In genomic region chr19:53102186-53102585, GRCh38 we compare ENCODE assay signal across 8 cellular contexts. TPM values are rescaled to one million over a fixed set of nuclear protein-coding genes. Genes with fewer than 3 reads are reported as not detected.
DNase-seq lines count a peak whose midpoint lies in the region; ATAC-seq and TF ChIP-seq lines count a peak whose summit lies in the region.

No MANE protein-coding gene starts in this region.

- ATAC-seq in HG03565 (IDR thresholded peaks at IDR 0.05; ENCODE audit: unreplicated experiment) (no peak), GM21381 (IDR thresholded peaks at IDR 0.05; ENCODE audit: unreplicated experiment) (no peak), HG02970 (IDR thresholded peaks at IDR 0.05; ENCODE audit: low FRiP score, unreplicated experiment) (no peak)

- H3K27me3 ChIP-seq in mesenchymal stem cell (ENCODE audit: control insufficient read depth in 1 of 2, insufficient read depth in 1 of 2, low read length in 2 of 2): no peaks in the 10 kb centered on the region

- H3K9ac ChIP-seq in mesenchymal stem cell (ENCODE audit: low read length): peak overlapping the region; percentile 100

- H3K18ac ChIP-seq in mesenchymal stem cell (ENCODE audit: low read depth in 1 of 2, low read length in 2 of 2): peak overlapping the region; percentile 18 to 50

- CTCF ChIA-PET in AG04449 (lab: Yijun Ruan, JAX): interaction anchor here (1.3 kb wide), 2 partner anchors 11 to 139 kb away, joined by 4 to 6 read pairs; partner anchors contain the start of gene ZNF816

- TF ChIP-seq CTCF in AG04449 (IDR thresholded peaks at IDR 0.05; ENCODE audit: insufficient read depth, low read length, missing control alignments) (no peak), HFF-Myc (IDR thresholded peaks at IDR 0.05; ENCODE audit: low read depth, low read length, missing control alignments) (no peak), astrocyte of the cerebellum (IDR thresholded peaks at IDR 0.05; ENCODE audit: low read depth, low read length, missing control alignments) (no peak)

- H2BK12ac ChIP-seq in mesenchymal stem cell (ENCODE audit: low read length in 2 of 2): peak overlapping the region in 1 of 2 experiments; percentile 47

- H2BK120ac ChIP-seq in mesenchymal stem cell (ENCODE audit: low read depth, low read length): no peak overlapping the region

- H3K14ac ChIP-seq in mesenchymal stem cell (ENCODE audit: low read length in 2 of 2): peak overlapping the region in 1 of 2 experiments; percentile 44

- POLR2A ChIA-PET in AG04449 (lab: Yijun Ruan, JAX): no interaction called here

- H3K4me3 ChIP-seq in AG04449 (ENCODE audit: low read depth, low read length) (peak overlapping the region; percentile 92), HFF-Myc (replicated peaks; ENCODE audit: low read depth, low read length) (peak overlapping the region; percentile 75), astrocyte of the cerebellum (ENCODE audit: low read depth, low read length) (peak overlapping the region; percentile 93), mesenchymal stem cell (ENCODE audit: insufficient read depth in 1 of 2, low read depth in 1 of 2, low read length in 2 of 2) (peak overlapping the region; percentile 32 to 97)

- H2AFZ ChIP-seq in mesenchymal stem cell (ENCODE audit: low read depth, low read length): no peak overlapping the region

- H4K8ac ChIP-seq in mesenchymal stem cell (ENCODE audit: low read length): no peak overlapping the region

- no peak overlapping the region for H2BK5ac ChIP-seq in mesenchymal stem cell (ENCODE audit: low read depth, low read length, poor library complexity, severe bottlenecking)

- H3K9me3 ChIP-seq in mesenchymal stem cell (ENCODE audit: control insufficient read depth, low read length): no peaks in the 10 kb centered on the region

- in situ Hi-C loops in astrocyte of the cerebellum (cut with HindIII; ENCODE audit: low sequenced_read_pairs): no loop called here

- DNase-seq in AG04449 (ENCODE audit: low read depth, low spot score) (no peak), HFF-Myc (ENCODE audit: extremely low read depth, low read depth) (no peak), astrocyte of the cerebellum (ENCODE audit: low read depth) (no peak), mesenchymal stem cell (no peak), T1000 (lab: John Stamatoyannopoulos, UW) (no peak)

- peaks cover 26% of the 10 kb centered on the region for H3K79me1 ChIP-seq in mesenchymal stem cell (replicated peaks; ENCODE audit: low read length, poor library complexity, severe bottlenecking)

- H2AK5ac ChIP-seq in mesenchymal stem cell (ENCODE audit: low read length, severe bottlenecking): peak overlapping the region; percentile 85

- H2BK15ac ChIP-seq in mesenchymal stem cell (ENCODE audit: low read depth, poor library complexity, severe bottlenecking): no peak overlapping the region

- H3K27ac ChIP-seq in mesenchymal stem cell (ENCODE audit: low read length, poor library complexity, severe bottlenecking): no peak overlapping the region

- peak overlapping the region in 1 of 2 experiments; percentile 67 for H3K23ac ChIP-seq in mesenchymal stem cell (ENCODE audit: low read length in 2 of 2)

- peaks cover 18 to 22% of the 10 kb centered on the region in 2 experiments for H3K36me3 ChIP-seq in mesenchymal stem cell (ENCODE audit: control insufficient read depth in 1 of 2, insufficient read depth in 2 of 2, low read depth in 1 of 2, low read length in 2 of 2)

- H3K4me2 ChIP-seq in mesenchymal stem cell (ENCODE audit: low read length, poor library complexity, severe bottlenecking): peak overlapping the region; percentile 90

- WGBS in mesenchymal stem cell: 33% methylated on average over 10 of the region's 10 CpGs

- H3K4me1 ChIP-seq in mesenchymal stem cell (ENCODE audit: control insufficient read depth, insufficient read depth, low read depth, low read length): peaks cover 5% of the 10 kb centered on the region

- H3K4ac ChIP-seq in mesenchymal stem cell (ENCODE audit: low read depth in 1 of 2, low read length in 2 of 2): peak overlapping the region in 1 of 2 experiments; percentile 67

- no peak overlapping the region for H4K91ac ChIP-seq in mesenchymal stem cell (ENCODE audit: low read length)

RNA-seq across cellular contexts. Expression of gene ZNF160, which starts 1.0 kb away (rescaled TPM):
- 15.7 TPM for polyA plus RNA-seq in mesenchymal stem cell (2013, experiment 1 of 2)
- polyA plus RNA-seq in mesenchymal stem cell (2013, experiment 2 of 2): 14.0 TPM

RNA-seq across cellular contexts. Expression of gene ZNF415, which starts 30.5 kb away (rescaled TPM):
- polyA plus RNA-seq in mesenchymal stem cell (2013, experiment 1 of 2): 5.1 TPM
- 5.3 TPM for polyA plus RNA-seq in mesenchymal stem cell (2013, experiment 2 of 2)

RNA-seq across cellular contexts. Expression of gene ZNF347, which starts 56.7 kb away (rescaled TPM):
- 3.1 TPM for polyA plus RNA-seq in mesenchymal stem cell (2013, experiment 1 of 2)
- 2.9 TPM for polyA plus RNA-seq in mesenchymal stem cell (2013, experiment 2 of 2)

RNA-seq across cellular contexts. Expression of gene ERVV-2, which starts 57.6 kb away (rescaled TPM):
- not detected for polyA plus RNA-seq in mesenchymal stem cell (2013, experiment 1 of 2)
- polyA plus RNA-seq in mesenchymal stem cell (2013, experiment 2 of 2): not detected
